ENCODE assay signal across 14 cellular contexts in genomic region chrX:146278381-146278780, GRCh38.
DNase-seq lines count a peak whose midpoint lies in the region; ATAC-seq and TF ChIP-seq lines count a peak whose summit lies in the region.
"Had no signal": no experiment of that assay in that cellular context is flagged by ENCODE, and none has a peak within 500 bp of the region (broad histone marks: within the 10 kb centered on the region; RNA-seq: fewer than 3 reads in every experiment).

No MANE protein-coding gene starts in this region.

- TF ChIP-seq POLR2A in esophagus muscularis mucosa (IDR thresholded peaks at IDR 0.05; ENCODE audit: low read depth): no peak

- no peak for ATAC-seq in activated naive CD8-positive, alpha-beta T cell treated with anti-CD3 and anti-CD28 coated beads, Interleukin-2, amount 50 U/mL, for 24 hours
- ATAC-seq in GM18861 (IDR thresholded peaks at IDR 0.05; ENCODE audit: unreplicated experiment) (no peak), Right ventricle myocardium inferior (no peak)
- ATAC-seq: activated CD8-positive, alpha-beta memory T cell treated with anti-CD3 and anti-CD28 coated beads, Interleukin-2, amount 10 ng/mL, durations not matched to agents 7 days and 5 days; T-helper 17 cell had no signal

- H3K36me3 Mint-ChIP-seq in activated naive CD8-positive, alpha-beta T cell treated with anti-CD3 and anti-CD28 coated beads, Interleukin-2, amount 50 U/mL, for 24 hours (ENCODE audit: low read depth): no peaks in the 10 kb centered on the region
- H3K36me3 Mint-ChIP-seq in activated naive CD8-positive, alpha-beta T cell treated with anti-CD3 and anti-CD28 coated beads for 36 hours: no peaks in the 10 kb centered on the region
- H3K36me3 Mint-ChIP-seq in endothelial cell (ENCODE audit: low read depth, unreplicated experiment): no peaks in the 10 kb centered on the region
- H3K36me3 Mint-ChIP-seq: activated CD8-positive, alpha-beta memory T cell treated with anti-CD3 and anti-CD28 coated beads, Interleukin-2, amount 10 ng/mL, durations not matched to agents 7 days and 5 days had no signal

- no peak overlapping the region for H3K27ac ChIP-seq in esophagus muscularis mucosa (replicated peaks in 1 of 4)

- peak; percentile 1 for DNase-seq in activated naive CD8-positive, alpha-beta T cell treated with anti-CD3 and anti-CD28 coated beads, Interleukin-2, amount 50 U/mL, for 24 hours
- DNase-seq in activated naive CD8-positive, alpha-beta T cell treated with anti-CD3 and anti-CD28 coated beads for 36 hours: no peak
- peak; percentile 2 for DNase-seq in NCI-H748 treated with DMSO at 0.1 percent for 48 hours (lab: John Stamatoyannopoulos, UW)
- peak; percentile 15 for DNase-seq in endothelial cell (ENCODE audit: low spot score)
- no peak for DNase-seq in activated T-cell treated with anti-CD3 and anti-CD28 coated beads for 4 hours
- DNase-seq in esophagus muscularis mucosa (ENCODE audit: extremely low spot score): no peak
- DNase-seq in Right ventricle myocardium inferior (ENCODE audit: missing footprints): no peak
- DNase-seq: activated CD8-positive, alpha-beta memory T cell treated with anti-CD3 and anti-CD28 coated beads, Interleukin-2, amount 10 ng/mL, durations not matched to agents 7 days and 5 days; mammary epithelial cell; NCI-H69; posterior cingulate gyrus; T-helper 17 cell had no signal

- H3K9me3 ChIP-seq in esophagus muscularis mucosa: no peaks in the 10 kb centered on the region

- no peak overlapping the region for H3K27ac Mint-ChIP-seq in activated naive CD8-positive, alpha-beta T cell treated with anti-CD3 and anti-CD28 coated beads, Interleukin-2, amount 50 U/mL, for 24 hours
- H3K27ac Mint-ChIP-seq in activated naive CD8-positive, alpha-beta T cell treated with anti-CD3 and anti-CD28 coated beads for 36 hours: no peak overlapping the region
- no peak overlapping the region for H3K27ac Mint-ChIP-seq in endothelial cell (ENCODE audit: unreplicated experiment)
- H3K27ac Mint-ChIP-seq: activated CD8-positive, alpha-beta memory T cell treated with anti-CD3 and anti-CD28 coated beads, Interleukin-2, amount 10 ng/mL, durations not matched to agents 7 days and 5 days; IgD-negative memory B cell; T-helper 17 cell had no signal

- no peaks in the 10 kb centered on the region for H3K27me3 Mint-ChIP-seq in activated naive CD8-positive, alpha-beta T cell treated with anti-CD3 and anti-CD28 coated beads, Interleukin-2, amount 50 U/mL, for 24 hours
- no peaks in the 10 kb centered on the region for H3K27me3 Mint-ChIP-seq in activated naive CD8-positive, alpha-beta T cell treated with anti-CD3 and anti-CD28 coated beads for 36 hours
- no peaks in the 10 kb centered on the region for H3K27me3 Mint-ChIP-seq in endothelial cell (ENCODE audit: unreplicated experiment)
- H3K27me3 Mint-ChIP-seq: activated CD8-positive, alpha-beta memory T cell treated with anti-CD3 and anti-CD28 coated beads, Interleukin-2, amount 10 ng/mL, durations not matched to agents 7 days and 5 days; IgD-negative memory B cell; T-helper 17 cell had no signal

- no peaks in the 10 kb centered on the region for H3K9me3 Mint-ChIP-seq in activated naive CD8-positive, alpha-beta T cell treated with anti-CD3 and anti-CD28 coated beads, Interleukin-2, amount 50 U/mL, for 24 hours
- H3K9me3 Mint-ChIP-seq in activated naive CD8-positive, alpha-beta T cell treated with anti-CD3 and anti-CD28 coated beads for 36 hours: peaks cover 1% of the 10 kb centered on the region
- H3K9me3 Mint-ChIP-seq in endothelial cell (ENCODE audit: unreplicated experiment): no peaks in the 10 kb centered on the region

- no peak for TF ChIP-seq CTCF in endothelial cell (IDR thresholded peaks at IDR 0.05; ENCODE audit: unreplicated experiment)
- TF ChIP-seq CTCF in esophagus muscularis mucosa (IDR thresholded peaks at IDR 0.05): no peak

- intact Hi-C loops in esophagus muscularis mucosa (cut with DNase I) (no loop called here), Right ventricle myocardium inferior (cut with DNase I) (no loop called here)

- H3K4me1 ChIP-seq in esophagus muscularis mucosa: no peaks in the 10 kb centered on the region

- WGBS in esophagus muscularis mucosa: 18% methylated on average over 1 of the region's 2 CpGs

- no peak for TF ChIP-seq EP300 in esophagus muscularis mucosa (IDR thresholded peaks at IDR 0.05)

- no peak overlapping the region for H3K4me3 Mint-ChIP-seq in activated naive CD8-positive, alpha-beta T cell treated with anti-CD3 and anti-CD28 coated beads, Interleukin-2, amount 50 U/mL, for 24 hours
- H3K4me3 Mint-ChIP-seq in activated naive CD8-positive, alpha-beta T cell treated with anti-CD3 and anti-CD28 coated beads for 36 hours: no peak overlapping the region
- H3K4me3 Mint-ChIP-seq in endothelial cell (ENCODE audit: unreplicated experiment): no peak overlapping the region
- H3K4me3 Mint-ChIP-seq: activated CD8-positive, alpha-beta memory T cell treated with anti-CD3 and anti-CD28 coated beads, Interleukin-2, amount 10 ng/mL, durations not matched to agents 7 days and 5 days; IgD-negative memory B cell; T-helper 17 cell had no signal

- H3K27me3 ChIP-seq in esophagus muscularis mucosa: no peaks in the 10 kb centered on the region

- H3K36me3 ChIP-seq in esophagus muscularis mucosa: no peaks in the 10 kb centered on the region

- H3K4me1 Mint-ChIP-seq in activated naive CD8-positive, alpha-beta T cell treated with anti-CD3 and anti-CD28 coated beads, Interleukin-2, amount 50 U/mL, for 24 hours: no peaks in the 10 kb centered on the region
- no peaks in the 10 kb centered on the region for H3K4me1 Mint-ChIP-seq in activated naive CD8-positive, alpha-beta T cell treated with anti-CD3 and anti-CD28 coated beads for 36 hours
- no peaks in the 10 kb centered on the region for H3K4me1 Mint-ChIP-seq in endothelial cell (ENCODE audit: unreplicated experiment)
- H3K4me1 Mint-ChIP-seq: activated CD8-positive, alpha-beta memory T cell treated with anti-CD3 and anti-CD28 coated beads, Interleukin-2, amount 10 ng/mL, durations not matched to agents 7 days and 5 days; IgD-negative memory B cell; T-helper 17 cell had no signal

- H3K4me3 ChIP-seq in esophagus muscularis mucosa: no peak overlapping the region

Comparison
In these comparisons a context has a peak if more than half of its experiments do, and no peak if none do; other contexts are left out.
1. DNase-seq: peak in activated naive CD8-positive, alpha-beta T cell treated with anti-CD3 and anti-CD28 coated beads, Interleukin-2, amount 50 U/mL, for 24 hours (single experiment), NCI-H748 treated with DMSO at 0.1 percent for 48 hours (single experiment) and endothelial cell (single experiment); none in activated naive CD8-positive, alpha-beta T cell treated with anti-CD3 and anti-CD28 coated beads for 36 hours (single experiment), activated T-cell treated with anti-CD3 and anti-CD28 coated beads for 4 hours (single experiment), esophagus muscularis mucosa (single experiment) and Right ventricle myocardium inferior (single experiment).